8 cellular contexts compared by ENCODE assay signal in genomic region chr19:14073925-14074838, GRCh38. TPM values are rescaled to one million over a fixed set of nuclear protein-coding genes. Genes with fewer than 3 reads are reported as not detected.
A peak's percentile ranks its signal among the peaks of the same experiment; 100 is the strongest.
DNase-seq lines count a peak whose midpoint lies in the region; FAIRE-seq and TF ChIP-seq lines count a peak whose summit lies in the region.

No MANE protein-coding gene starts in this region.

- TF ChIP-seq CTCF in astrocyte (IDR thresholded peaks at IDR 0.05; ENCODE audit: insufficient read depth, low read depth, low read length): no peak

- no peaks in the 10 kb centered on the region for H3K9me2 ChIP-seq in Karpas-422 (replicated peaks; ENCODE audit: insufficient read depth, low read length)

- peaks cover 8% of the 10 kb centered on the region for H3K4me1 Mint-ChIP-seq in astrocyte (ENCODE audit: low read depth, unreplicated experiment)

- H3K9ac ChIP-seq in Karpas-422 (ENCODE audit: low read length): peak overlapping the region; percentile 75
- H3K9ac ChIP-seq in astrocyte (ENCODE audit: low read length): peak overlapping the region; percentile 65

- in situ Hi-C loops in G401 (cut with HindIII; ENCODE audit: low sequenced_read_pairs): no loop called here

- H3K27ac Mint-ChIP-seq in astrocyte (ENCODE audit: unreplicated experiment): no peak overlapping the region

- H3K9me3 Mint-ChIP-seq in astrocyte (ENCODE audit: unreplicated experiment): peaks cover 1% of the 10 kb centered on the region

- peaks cover 4% of the 10 kb centered on the region for H3K36me3 Mint-ChIP-seq in astrocyte (ENCODE audit: low read depth, unreplicated experiment)

- H3K27me3 Mint-ChIP-seq in astrocyte (ENCODE audit: low read depth, unreplicated experiment): peaks cover 8% of the 10 kb centered on the region

- H4K20me1 ChIP-seq in Karpas-422 (ENCODE audit: insufficient read depth, low read depth, low read length) (no peaks in the 10 kb centered on the region), astrocyte (ENCODE audit: insufficient read depth, low read length) (no peaks in the 10 kb centered on the region)

- no peak for FAIRE-seq in astrocyte (lab: Jason Lieb, UNC)

- H2AFZ ChIP-seq in Karpas-422 (ENCODE audit: low read length) (peak overlapping the region; percentile 85; the same call in 1 of the 2 replicates), astrocyte (ENCODE audit: low read depth, low read length) (peak overlapping the region; percentile 82)

- H3K27me3 ChIP-seq in Karpas-422 (ENCODE audit: low read length): no peaks in the 10 kb centered on the region; the same call in 1 of the 2 replicates
- no peaks in the 10 kb centered on the region for H3K27me3 ChIP-seq in astrocyte (ENCODE audit: insufficient read depth, low read length)

- H3K4me3 ChIP-seq in Karpas-422 (ENCODE audit: low read length) (peak overlapping the region; percentile 77), astrocyte (ENCODE audit: insufficient read depth, low read depth, low read length) (peak overlapping the region; percentile 59)

- H3K4me3 Mint-ChIP-seq in astrocyte (ENCODE audit: unreplicated experiment): peak overlapping the region; percentile 90

- DNase-seq in G401 (ENCODE audit: low spot score) (peak; percentile 45), Karpas-422 (peak; percentile 53), astrocyte (ENCODE audit: low read depth) (no peak), iris pigment epithelial cell (ENCODE audit: low read depth) (peak; percentile 39), mucosa of gallbladder (ENCODE audit: low spot score) (no peak), NCI-H2107 (lab: John Stamatoyannopoulos, UW) (no peak), SHP77 treated with DMSO at 0.1 percent for 48 hours (lab: John Stamatoyannopoulos, UW) (no peak)
- peak; percentile 66 for DNase-seq in stimulated activated CD8-positive, alpha-beta memory T cell treated with anti-CD3 and anti-CD28 coated beads, Interleukin-4, amount 100 ng/mL, for 48 hours

- no peaks in the 10 kb centered on the region for H3K36me3 ChIP-seq in Karpas-422 (ENCODE audit: insufficient read depth, low read length)
- no peaks in the 10 kb centered on the region for H3K36me3 ChIP-seq in astrocyte (ENCODE audit: insufficient read depth, low read length)

- H3K9me3 ChIP-seq in Karpas-422 (ENCODE audit: low read length) (no peaks in the 10 kb centered on the region), astrocyte (ENCODE audit: insufficient read depth, low read depth, low read length) (no peaks in the 10 kb centered on the region)

- H3K4me1 ChIP-seq in Karpas-422 (ENCODE audit: low read length) (peaks cover 34% of the 10 kb centered on the region), astrocyte (ENCODE audit: insufficient read depth, low read length) (peaks cover 19% of the 10 kb centered on the region)

- H3K79me2 ChIP-seq in Karpas-422 (ENCODE audit: low read length): no peaks in the 10 kb centered on the region
- no peaks in the 10 kb centered on the region for H3K79me2 ChIP-seq in astrocyte (ENCODE audit: insufficient read depth, low read length)

- H3K4me2 ChIP-seq in Karpas-422 (ENCODE audit: low read depth, low read length, poor library complexity, severe bottlenecking): peak overlapping the region; percentile 98
- peak overlapping the region; percentile 94 for H3K4me2 ChIP-seq in astrocyte (ENCODE audit: low read length)

- H3K27ac ChIP-seq in Karpas-422 (ENCODE audit: low read length): no peak overlapping the region
- no peak overlapping the region for H3K27ac ChIP-seq in astrocyte (ENCODE audit: low read depth, low read length)

RNA-seq across cellular contexts. Expression of gene MISP3, which starts 1.6 kb away (rescaled TPM):
- total RNA-seq in G401 (2014; rRNA removed; shearing (Covaris generic)): 2.8 and 4.6 TPM in 2 replicates
- 0.71 and 4.2 TPM in 2 replicates for total RNA-seq in Karpas-422 (2014; rRNA removed; shearing (Covaris generic); ENCODE audit: low replicate concordance)
- total RNA-seq in astrocyte (0.70 and 0.79 TPM in 2 replicates), mucosa of gallbladder (21.6 TPM)

RNA-seq across cellular contexts. Expression of gene C19orf67, which starts 11.4 kb away (rescaled TPM):
- not detected in 2 replicates for total RNA-seq in G401 (2014; rRNA removed; shearing (Covaris generic))
- 0.37 and 2.8 TPM in 2 replicates for total RNA-seq in Karpas-422 (2014; rRNA removed; shearing (Covaris generic); ENCODE audit: low replicate concordance)
- total RNA-seq in astrocyte (not detected in 2 replicates), mucosa of gallbladder (not detected)

RNA-seq across cellular contexts. Expression of gene PALM3, which starts 12.3 kb away (rescaled TPM):
- total RNA-seq in G401 (2014; rRNA removed; shearing (Covaris generic)): 14.8 and 23.1 TPM in 2 replicates
- total RNA-seq in Karpas-422 (2014; rRNA removed; shearing (Covaris generic); ENCODE audit: low replicate concordance): not detected in 2 replicates
- total RNA-seq in astrocyte (1.2 and 1.6 TPM in 2 replicates), mucosa of gallbladder (42.8 TPM)

RNA-seq across cellular contexts. Expression of gene SAMD1, which starts 16.4 kb away (rescaled TPM):
- 162 and 188 TPM in 2 replicates for total RNA-seq in G401 (2014; rRNA removed; shearing (Covaris generic))
- 31.8 and 81.5 TPM in 2 replicates for total RNA-seq in Karpas-422 (2014; rRNA removed; shearing (Covaris generic); ENCODE audit: low replicate concordance)
- total RNA-seq in astrocyte: 36.8 and 41.7 TPM in 2 replicates
- total RNA-seq in mucosa of gallbladder: 56.5 TPM

RNA-seq across cellular contexts. Expression of gene IL27RA, which starts 42.6 kb away (rescaled TPM):
- 28.1 and 32.5 TPM in 2 replicates for total RNA-seq in G401 (2014; rRNA removed; shearing (Covaris generic))
- 0.67 and 1.9 TPM in 2 replicates for total RNA-seq in Karpas-422 (2014; rRNA removed; shearing (Covaris generic); ENCODE audit: low replicate concordance)
- 5.7 and 6.3 TPM in 2 replicates for total RNA-seq in astrocyte
- total RNA-seq in mucosa of gallbladder: 5.6 TPM

Comparison
In these comparisons a context has a peak if more than half of its experiments do, and no peak if none do; other contexts are left out.
1. DNase-seq: peak in G401 (single experiment), Karpas-422 (single experiment), iris pigment epithelial cell (single experiment) and stimulated activated CD8-positive, alpha-beta memory T cell treated with anti-CD3 and anti-CD28 coated beads, Interleukin-4, amount 100 ng/mL, for 48 hours (single experiment); none in astrocyte (single experiment), mucosa of gallbladder (single experiment), NCI-H2107 (single experiment) and SHP77 treated with DMSO at 0.1 percent for 48 hours (single experiment).